9 cellular contexts compared by ENCODE assay signal in the genomic region with DNA sequence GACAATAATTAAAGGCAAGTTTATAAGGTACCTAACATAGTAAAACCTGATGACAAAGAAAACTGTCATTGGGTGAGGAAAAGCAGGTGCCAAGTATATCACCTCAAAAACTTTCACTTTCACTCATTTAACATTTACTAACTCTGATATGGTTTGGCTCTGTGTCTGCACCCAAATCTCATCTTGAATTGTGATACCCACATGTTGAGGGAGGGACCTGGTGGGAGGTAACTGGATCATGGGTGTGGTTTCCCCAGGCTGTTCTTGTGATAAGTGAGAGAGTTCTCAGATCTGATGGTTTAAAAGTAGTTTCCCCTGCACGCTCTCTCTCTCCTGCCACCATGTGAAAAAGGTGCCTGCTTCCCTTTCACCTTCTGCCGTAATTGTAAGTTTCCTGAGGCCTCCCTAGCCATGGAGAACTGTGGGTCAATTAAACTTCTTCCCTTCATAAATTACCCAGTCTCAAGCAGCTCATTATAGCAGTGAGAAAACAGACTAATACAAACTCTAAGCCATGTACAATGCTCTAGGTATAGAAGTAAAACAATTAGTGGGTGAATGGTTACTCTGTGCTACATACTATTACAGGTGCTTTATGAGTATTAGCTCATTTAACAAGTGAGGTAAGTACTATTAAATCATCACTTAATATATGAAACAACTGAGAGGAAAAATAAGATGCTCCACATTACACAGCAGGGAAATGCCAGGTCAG.
DNase-seq lines count a peak whose midpoint lies in the region; ATAC-seq lines count a peak whose summit lies in the region.
"Had no signal": no experiment of that assay in that cellular context is flagged by ENCODE, and none has a peak within 500 bp of the region (broad histone marks: within the 10 kb centered on the region; RNA-seq: fewer than 3 reads in every experiment).

No MANE protein-coding gene starts in this region.

- peak overlapping the region; percentile 34 to 42 for H3K4me3 Mint-ChIP-seq in stimulated activated naive CD8-positive, alpha-beta T cell treated with anti-CD3 and anti-CD28 coated beads, Interleukin-15, amount 100 ng/mL, for 72 hours

- H3K4me1 Mint-ChIP-seq in stimulated activated naive CD8-positive, alpha-beta T cell treated with anti-CD3 and anti-CD28 coated beads, Interleukin-15, amount 100 ng/mL, for 72 hours, result peaks cover 37% of the 10 kb centered on the region

- DNase-seq in activated T-cell treated with anti-CD3 and anti-CD28 coated beads for 48 hours (ENCODE audit: low read depth), result peak; percentile 15
- no peak for DNase-seq in activated T-cell treated with anti-CD3 and anti-CD28 coated beads, Interleukin-2, amount 50 U/mL, for 1 hour
- DNase-seq in activated naive CD4-positive, alpha-beta T cell treated with anti-CD3 and anti-CD28 coated beads, Interleukin-2, amount 50 U/mL, for 72 hours (ENCODE audit: low spot score in 2 of 2), result peak; percentile 25 to 56
- peak; percentile 19 to 56 for DNase-seq in stimulated activated naive CD8-positive, alpha-beta T cell treated with anti-CD3 and anti-CD28 coated beads, Interleukin-15, amount 100 ng/mL, for 72 hours
- DNase-seq in NCI-H446 treated with DMSO at 0.1 percent for 48 hours (lab: John Stamatoyannopoulos, UW), result no peak
- no peak for DNase-seq in HCEC 1CT
- no peak for DNase-seq in posterior cingulate gyrus
- DNase-seq: esophagus squamous epithelium had no signal

- no peaks in the 10 kb centered on the region for H3K9me3 Mint-ChIP-seq in activated naive CD4-positive, alpha-beta T cell treated with anti-CD3 and anti-CD28 coated beads, Interleukin-2, amount 50 U/mL, for 72 hours
- no peaks in the 10 kb centered on the region for H3K9me3 Mint-ChIP-seq in stimulated activated naive CD8-positive, alpha-beta T cell treated with anti-CD3 and anti-CD28 coated beads, Interleukin-15, amount 100 ng/mL, for 72 hours

- ATAC-seq in HG03354 (IDR thresholded peaks at IDR 0.05; ENCODE audit: poor library complexity, severe bottlenecking, unreplicated experiment), result peak; percentile 68
- ATAC-seq in activated naive CD4-positive, alpha-beta T cell treated with anti-CD3 and anti-CD28 coated beads, Interleukin-2, amount 50 U/mL, for 72 hours, result peak; percentile 96 to 98
- peak; percentile 97 for ATAC-seq in stimulated activated naive CD8-positive, alpha-beta T cell treated with anti-CD3 and anti-CD28 coated beads, Interleukin-15, amount 100 ng/mL, for 72 hours

- H3K27ac Mint-ChIP-seq in activated naive CD4-positive, alpha-beta T cell treated with anti-CD3 and anti-CD28 coated beads, Interleukin-2, amount 50 U/mL, for 72 hours, result peak overlapping the region in 1 of 2 donors; percentile 62
- H3K27ac Mint-ChIP-seq in stimulated activated naive CD8-positive, alpha-beta T cell treated with anti-CD3 and anti-CD28 coated beads, Interleukin-15, amount 100 ng/mL, for 72 hours, result peak overlapping the region in 1 of 2 donors; percentile 13

- H3K36me3 Mint-ChIP-seq in activated naive CD4-positive, alpha-beta T cell treated with anti-CD3 and anti-CD28 coated beads, Interleukin-2, amount 50 U/mL, for 72 hours, result peaks cover 5 to 17% of the 10 kb centered on the region in 2 donors

- intact Hi-C loops in posterior cingulate gyrus (cut with DNase I), result no loop called here

- no peaks in the 10 kb centered on the region for H3K27me3 Mint-ChIP-seq in stimulated activated naive CD8-positive, alpha-beta T cell treated with anti-CD3 and anti-CD28 coated beads, Interleukin-15, amount 100 ng/mL, for 72 hours

Comparison
In these comparisons a context has a peak if more than half of its experiments do, and no peak if none do; other contexts are left out.
1. DNase-seq: peak in activated T-cell treated with anti-CD3 and anti-CD28 coated beads for 48 hours (single experiment), activated naive CD4-positive, alpha-beta T cell treated with anti-CD3 and anti-CD28 coated beads, Interleukin-2, amount 50 U/mL, for 72 hours (2 of 2) and stimulated activated naive CD8-positive, alpha-beta T cell treated with anti-CD3 and anti-CD28 coated beads, Interleukin-15, amount 100 ng/mL, for 72 hours (2 of 2); none in activated T-cell treated with anti-CD3 and anti-CD28 coated beads, Interleukin-2, amount 50 U/mL, for 1 hour (single experiment), NCI-H446 treated with DMSO at 0.1 percent for 48 hours (single experiment), HCEC 1CT (single experiment) and posterior cingulate gyrus (0 of 10).
2. Peak in every context shown above with its lines, with median percentiles within 50 percentile points of each other: ATAC-seq.